Comparison of ENCODE assay signal across 8 cellular contexts in genomic region chr4:1748465-1748995, GRCh38.
DNase-seq lines count a peak whose midpoint lies in the region; ATAC-seq and TF ChIP-seq lines count a peak whose summit lies in the region.

No MANE protein-coding gene starts in this region.

- ATAC-seq in GM21786 (IDR thresholded peaks at IDR 0.05; ENCODE audit: unreplicated experiment): no peak

- DNase-seq in NCI-H345 (lab: John Stamatoyannopoulos, UW): peak; percentile 50
- DNase-seq in NCI-H345 treated with DMSO at 0.1 percent for 48 hours (lab: John Stamatoyannopoulos, UW; ENCODE audit: unreplicated experiment): no peak
- peak; percentile 30 to 72 for DNase-seq in NCI-H187 (lab: John Stamatoyannopoulos, UW)
- DNase-seq in UCSD-AML1 (lab: John Stamatoyannopoulos, UW; ENCODE audit: unreplicated experiment): peak; percentile 84
- peak; percentile 58 for DNase-seq in astrocyte of the spinal cord (ENCODE audit: low read depth, low spot score)
- DNase-seq in iPS-NIHi7 (ENCODE audit: extremely low spot score): peak; percentile 92
- peak; percentile 63 to 78 for DNase-seq in stimulated activated CD4-positive, alpha-beta T cell treated with anti-CD3 and anti-CD28 coated beads, Interleukin-1b, Interleukin-23, amount 100 ng/mL, for 4 hours (ENCODE audit: low read depth in 2 of 2)

- in situ Hi-C loops in astrocyte of the spinal cord (cut with HindIII; ENCODE audit: low sequenced_read_pairs): no loop called here

- H3K4me3 ChIP-seq in astrocyte of the spinal cord (ENCODE audit: low read depth, low read length): no peak overlapping the region

- TF ChIP-seq CTCF in astrocyte of the spinal cord (IDR thresholded peaks at IDR 0.05; ENCODE audit: low read depth, low read length): peak; percentile 84
